ENCODE assay signal across 21 cellular contexts in genomic region chr9:113899205-113899604, GRCh38.
"Had no signal": no experiment of that assay in that cellular context is flagged by ENCODE, and none has a peak within 500 bp of the region (broad histone marks: within the 10 kb centered on the region; RNA-seq: fewer than 3 reads in every experiment).

No MANE protein-coding gene starts in this region.

- H3K4me3 ChIP-seq: dorsolateral prefrontal cortex, heart left ventricle, lower lobe of right lung, smooth muscle cell, suprapubic skin, thyroid gland, uterus had no signal

- ATAC-seq: heart left ventricle; lower lobe of right lung; naive thymus-derived CD4-positive, alpha-beta T cell; right cardiac atrium; stimulated activated effector memory CD8-positive, alpha-beta T cell treated with anti-CD3 and anti-CD28 coated beads, Interleukin-12 subunit alpha, Interleukin-12 subunit beta, amount 100 ng/mL, for 72 hours; stimulated activated naive CD8-positive, alpha-beta T cell treated with anti-CD3 and anti-CD28 coated beads, Interleukin-15, Interleukin-2, amounts not matched to agents 100 U/mL and 50 U/mL, for 24 hours had no signal

- H3K27ac Mint-ChIP-seq: naive thymus-derived CD4-positive, alpha-beta T cell; nephron progenitor cell; stimulated activated effector memory CD8-positive, alpha-beta T cell treated with anti-CD3 and anti-CD28 coated beads, Interleukin-12 subunit alpha, Interleukin-12 subunit beta, amount 100 ng/mL, for 72 hours; type B pancreatic cell had no signal

- H3K4me3 Mint-ChIP-seq: naive thymus-derived CD4-positive, alpha-beta T cell; nephron progenitor cell; stimulated activated effector memory CD8-positive, alpha-beta T cell treated with anti-CD3 and anti-CD28 coated beads, Interleukin-12 subunit alpha, Interleukin-12 subunit beta, amount 100 ng/mL, for 72 hours; type B pancreatic cell had no signal

- DNase-seq: cerebellar nuclear complex; cortex of kidney; dorsolateral prefrontal cortex; effector CD8-positive, alpha-beta T cell; heart left ventricle; hippocampal formation; lower lobe of right lung; mesendoderm; naive thymus-derived CD4-positive, alpha-beta T cell; nephron progenitor cell; posterior cingulate gyrus; right cardiac atrium; stimulated activated CD4-positive, alpha-beta T cell treated with anti-CD3 and anti-CD28 coated beads, Interleukin-2, amount 100 ng/mL, for 48 hours; stimulated activated CD8-positive, alpha-beta memory T cell treated with anti-CD3 and anti-CD28 coated beads, Interleukin-4, amount 100 ng/mL, for 48 hours; stimulated activated naive CD8-positive, alpha-beta T cell treated with anti-CD3 and anti-CD28 coated beads, Interleukin-15, Interleukin-2, amounts not matched to agents 100 U/mL and 50 U/mL, for 24 hours; thyroid gland; uterus had no signal

- H3K36me3 Mint-ChIP-seq: stimulated activated effector memory CD8-positive, alpha-beta T cell treated with anti-CD3 and anti-CD28 coated beads, Interleukin-12 subunit alpha, Interleukin-12 subunit beta, amount 100 ng/mL, for 72 hours had no signal

- H3K27me3 Mint-ChIP-seq: type B pancreatic cell had no signal

- H3K4me1 Mint-ChIP-seq: naive thymus-derived CD4-positive, alpha-beta T cell; nephron progenitor cell; stimulated activated effector memory CD8-positive, alpha-beta T cell treated with anti-CD3 and anti-CD28 coated beads, Interleukin-12 subunit alpha, Interleukin-12 subunit beta, amount 100 ng/mL, for 72 hours had no signal
